1 cellular context compared by ENCODE assay signal in genomic region chr5:124700930-124701458, GRCh38.
TF ChIP-seq lines count a peak whose summit lies in the region.

No MANE protein-coding gene starts in this region.

TF ChIP-seq in GM23338, 12 proteins besides CTCF, POLR2A, EP300 and RAD21 (continued from another document):
- TF ChIP-seq ZNF331 (CRISPR knock-in tag; IDR thresholded peaks at IDR 0.05; ENCODE audit: low read depth) (no peak), ZNF114 (CRISPR knock-in tag; IDR thresholded peaks at IDR 0.05) (no peak), EZH2phosphoT487 (IDR thresholded peaks at IDR 0.05; ENCODE audit: unreplicated experiment) (no peak), EZH2 (IDR thresholded peaks at IDR 0.05; ENCODE audit: low read depth, unreplicated experiment) (no peak), STAT1 (IDR thresholded peaks at IDR 0.05; ENCODE audit: unreplicated experiment) (no peak), JUNB (IDR thresholded peaks at IDR 0.05; ENCODE audit: unreplicated experiment) (no peak), NANOG (IDR thresholded peaks at IDR 0.05; ENCODE audit: borderline replicate concordance) (no peak), REST (IDR thresholded peaks at IDR 0.05; ENCODE audit: unreplicated experiment) (no peak), ETS1 (IDR thresholded peaks at IDR 0.05) (no peak), ZNF462 (CRISPR knock-in tag; IDR thresholded peaks at IDR 0.05) (no peak)
